16 cellular contexts compared by ENCODE assay signal in genomic region chr4:19381068-19381467, GRCh38.
DNase-seq lines count a peak whose midpoint lies in the region; ATAC-seq, FAIRE-seq and TF ChIP-seq lines count a peak whose summit lies in the region.
"Had no signal": no experiment of that assay in that cellular context is flagged by ENCODE, and none has a peak within 500 bp of the region (broad histone marks: within the 10 kb centered on the region; RNA-seq: fewer than 3 reads in every experiment).

No MANE protein-coding gene starts in this region.

- H4K5ac ChIP-seq in mesendoderm (ENCODE audit: low read length), result no peak overlapping the region

- no peak for TF ChIP-seq POLR2A in H54 (IDR thresholded peaks at IDR 0.05; ENCODE audit: low read depth, low read length)

- FAIRE-seq in H54 (lab: Jason Lieb, UNC), result no peak

- H2BK5ac ChIP-seq in mesendoderm (ENCODE audit: low read length), result no peak overlapping the region

- no peak overlapping the region for H3K18ac ChIP-seq in mesendoderm (ENCODE audit: low read length)

- no peak overlapping the region for H3K4ac ChIP-seq in mesendoderm (ENCODE audit: low read depth, low read length)

- no peaks in the 10 kb centered on the region for H3K79me1 ChIP-seq in mesendoderm (ENCODE audit: low read length)

- no peak overlapping the region for H3K56ac ChIP-seq in mesendoderm (ENCODE audit: low read length)

- H3K4me2 ChIP-seq in mesendoderm (ENCODE audit: low read length), result no peak overlapping the region

- H4K8ac ChIP-seq in mesendoderm (ENCODE audit: low read depth, low read length), result no peak overlapping the region

- no CpG with 5 or more reads among the region's 1 CpG for WGBS in mesendoderm (ENCODE audit: extremely low coverage, insufficient coverage, low lambda C conversion rate)

- H2AK5ac ChIP-seq in mesendoderm (ENCODE audit: low read length), result no peak overlapping the region

- H3K9ac ChIP-seq in mesendoderm (ENCODE audit: low read length), result no peak overlapping the region

- no peaks in the 10 kb centered on the region for H3K27me3 ChIP-seq in mesendoderm (ENCODE audit: insufficient read depth, low read length, poor library complexity)

- no peak for TF ChIP-seq CTCF in fibroblast of the aortic adventitia (IDR thresholded peaks at IDR 0.05; ENCODE audit: insufficient read depth, low read length)

- H3K36me3 ChIP-seq in mesendoderm (ENCODE audit: control insufficient read depth, insufficient read depth, low read length), result no peaks in the 10 kb centered on the region

- DNase-seq in H54 (ENCODE audit: insufficient read length, low spot score) (peak; percentile 1), fibroblast of the aortic adventitia (ENCODE audit: low read depth) (peak; percentile 70), NCI-H524 (lab: John Stamatoyannopoulos, UW) (no peak), mesendoderm (no peak)
- DNase-seq: activated CD4-positive, alpha-beta memory T cell treated with anti-CD3 and anti-CD28 coated beads for 36 hours; activated naive CD8-positive, alpha-beta T cell treated with anti-CD3 and anti-CD28 coated beads, Interleukin-2, amount 50 U/mL, for 24 hours; cerebellar nuclear complex; KBM-7; NCI-H1105 treated with DMSO at 0.1 percent for 48 hours; NCI-H345; nucleus accumbens had no signal

- peak; percentile 75; the same call in 2 of the 3 replicates for ATAC-seq in SK-N-SH treated with all-trans-retinoic acid at 6 μM for 48 hours
- ATAC-seq in GM18517 (IDR thresholded peaks at IDR 0.05; ENCODE audit: unreplicated experiment), result no peak
- no peak for ATAC-seq in HG03139 (IDR thresholded peaks at IDR 0.05; ENCODE audit: unreplicated experiment)
- ATAC-seq: activated naive CD8-positive, alpha-beta T cell treated with anti-CD3 and anti-CD28 coated beads, Interleukin-2, amount 50 U/mL, for 24 hours; HCT116 had no signal

- H3K4me3 ChIP-seq in fibroblast of the aortic adventitia (ENCODE audit: low read depth, low read length) (no peak overlapping the region), mesendoderm (ENCODE audit: low read length) (no peak overlapping the region)
- H3K4me3 ChIP-seq: skin epidermis had no signal

- no peak overlapping the region for H3K23ac ChIP-seq in mesendoderm (ENCODE audit: low read length)

- H3K27ac ChIP-seq in mesendoderm (ENCODE audit: low read depth, low read length), result no peak overlapping the region
- H3K27ac ChIP-seq: skin epidermis had no signal

- no peaks in the 10 kb centered on the region for H3K79me2 ChIP-seq in mesendoderm (ENCODE audit: control insufficient read depth, insufficient read depth, low read length)

- H2BK120ac ChIP-seq in mesendoderm (ENCODE audit: low read depth, low read length), result no peak overlapping the region

- no peak overlapping the region for H2BK15ac ChIP-seq in mesendoderm (replicated peaks; ENCODE audit: low read depth)

- H3K4me1 ChIP-seq in mesendoderm (ENCODE audit: control insufficient read depth, low read depth, low read length), result no peaks in the 10 kb centered on the region

TF ChIP-seq in SK-N-SH treated with all-trans-retinoic acid at 6 μM for 48 hours, 23 proteins besides CTCF, POLR2A, EP300 and RAD21:
- TF ChIP-seq GLIS3 (CRISPR knock-in tag; IDR thresholded peaks at IDR 0.05), result no peak
- no peak for TF ChIP-seq CREB5 (CRISPR knock-in tag; IDR thresholded peaks at IDR 0.05; ENCODE audit: low read depth)
- TF ChIP-seq PATZ1 (CRISPR knock-in tag; IDR thresholded peaks at IDR 0.05; ENCODE audit: borderline replicate concordance), result no peak
TF ChIP-seq in SK-N-SH treated with all-trans-retinoic acid at 6 μM for 48 hours: peak in this region for 0.

Comparison
In these comparisons a context has a peak if more than half of its experiments do, and no peak if none do; other contexts are left out.
1. DNase-seq: peak in H54 (single experiment) and fibroblast of the aortic adventitia (single experiment); none in NCI-H524 (0 of 2) and mesendoderm (single experiment).